9 cellular contexts compared by ENCODE assay signal in the genomic region with DNA sequence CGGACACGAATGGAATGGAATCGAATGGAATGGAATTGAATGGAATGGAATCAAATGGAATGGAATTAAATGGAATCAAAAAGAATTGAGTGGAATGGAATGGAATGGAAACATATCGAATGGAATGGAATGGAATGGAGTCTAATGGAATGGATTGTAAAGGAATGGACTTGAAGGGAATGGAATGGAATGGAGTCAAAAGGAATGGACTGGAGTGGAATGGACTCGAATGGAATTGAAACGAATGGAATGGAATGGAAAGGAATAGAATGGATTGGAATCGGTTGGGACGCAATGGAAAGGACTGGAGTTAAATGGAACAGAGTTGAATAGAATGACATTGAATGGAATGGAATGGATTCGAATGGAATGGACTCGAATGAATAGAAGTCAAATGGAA.
"Had no signal": no experiment of that assay in that cellular context is flagged by ENCODE, and none has a peak within 500 bp of the region (broad histone marks: within the 10 kb centered on the region; RNA-seq: fewer than 3 reads in every experiment).

No MANE protein-coding gene starts in this region.

- H3K4me1 Mint-ChIP-seq: GM23338, H9 had no signal

- H3K36me3 ChIP-seq: HAP-1 had no signal

- H3K4me3 ChIP-seq: GM23248, HAP-1 had no signal

- H3K4me2 ChIP-seq: GM23338 had no signal

- H3K27ac Mint-ChIP-seq: GM23338, H9, HFFc6 had no signal

- ATAC-seq: GM23338, HCT116 had no signal

- H3K9ac ChIP-seq: GM23248 had no signal

- DNase-seq: GM23248, GOT3, H7, H9, HCEC 1CT, HFFc6 had no signal

- H3K4me3 Mint-ChIP-seq: GM23338, H9, HFFc6 had no signal

- H3K27ac ChIP-seq: GM23248 had no signal

- H2AFZ ChIP-seq: GM23248, GM23338 had no signal

- H3K4me1 ChIP-seq: HAP-1 had no signal
